ENCODE assay signal across 23 cellular contexts in genomic region chr7:148347981-148348380, GRCh38.
"Had no signal": no experiment of that assay in that cellular context is flagged by ENCODE, and none has a peak within 500 bp of the region (broad histone marks: within the 10 kb centered on the region; RNA-seq: fewer than 3 reads in every experiment).

No MANE protein-coding gene starts in this region.

- H3K27me3 ChIP-seq: spleen, upper lobe of left lung had no signal

- H3K27ac Mint-ChIP-seq: activated naive CD8-positive, alpha-beta T cell treated with anti-CD3 and anti-CD28 coated beads, Interleukin-2, amount 10 ng/mL, durations not matched to agents 7 days and 5 days; immature natural killer cell had no signal

- H3K4me1 ChIP-seq: prostate gland, spleen, upper lobe of left lung had no signal

- H3K36me3 Mint-ChIP-seq: activated naive CD8-positive, alpha-beta T cell treated with anti-CD3 and anti-CD28 coated beads, Interleukin-2, amount 10 ng/mL, durations not matched to agents 7 days and 5 days; immature natural killer cell had no signal

- DNase-seq: activated CD4-positive, alpha-beta T cell treated with anti-CD3 and anti-CD28 coated beads for 4 hours; activated CD4-positive, alpha-beta T cell treated with anti-CD3 and anti-CD28 coated beads, Interleukin-2, amount 50 U/mL, for 48 hours; activated CD4-positive, CD25-positive, alpha-beta regulatory T cell; activated CD8-positive, alpha-beta memory T cell treated with anti-CD3 and anti-CD28 coated beads, Interleukin-2, amount 50 U/mL, for 48 hours; activated naive CD4-positive, alpha-beta T cell treated with Interleukin-2 at 50 U/mL for 16 hours; activated naive CD8-positive, alpha-beta T cell treated with anti-CD3 and anti-CD28 coated beads, Interleukin-2, amount 10 ng/mL, durations not matched to agents 7 days and 5 days; activated T-cell treated with anti-CD3 and anti-CD28 coated beads, Interleukin-2, amount 50 U/mL, for 4 hours; effector CD4-positive, alpha-beta T cell; erythroblast; foreskin fibroblast; immature natural killer cell; kidney glomerular epithelial cell; left ventricle myocardium superior; mammary epithelial cell; spleen; stimulated activated CD4-positive, alpha-beta T cell treated with anti-CD3 and anti-CD28 coated beads, Interleukin-4, amount 100 ng/mL, for 1 hour; stimulated activated naive CD4-positive, alpha-beta T cell treated with Interleukin-2 at 50 U/mL for 16 hours; T-helper 1 cell; T-helper 9 cell; upper lobe of left lung had no signal

- H3K9me3 Mint-ChIP-seq: activated naive CD8-positive, alpha-beta T cell treated with anti-CD3 and anti-CD28 coated beads, Interleukin-2, amount 10 ng/mL, durations not matched to agents 7 days and 5 days; activated T-cell treated with anti-CD3 and anti-CD28 coated beads, Interleukin-2, amount 50 U/mL, for 4 hours; immature natural killer cell had no signal

- H3K4me3 Mint-ChIP-seq: activated naive CD8-positive, alpha-beta T cell treated with anti-CD3 and anti-CD28 coated beads, Interleukin-2, amount 10 ng/mL, durations not matched to agents 7 days and 5 days; activated T-cell treated with anti-CD3 and anti-CD28 coated beads, Interleukin-2, amount 50 U/mL, for 4 hours; immature natural killer cell; neural crest cell had no signal

- H3K27ac ChIP-seq: prostate gland, spleen, thoracic aorta, upper lobe of left lung had no signal

- H3K4me3 ChIP-seq: prostate gland, spleen, thoracic aorta, upper lobe of left lung had no signal

- H3K4me1 Mint-ChIP-seq: activated naive CD8-positive, alpha-beta T cell treated with anti-CD3 and anti-CD28 coated beads, Interleukin-2, amount 10 ng/mL, durations not matched to agents 7 days and 5 days; immature natural killer cell had no signal

- ATAC-seq: activated T-cell treated with anti-CD3 and anti-CD28 coated beads, Interleukin-2, amount 50 U/mL, for 4 hours; left ventricle myocardium superior had no signal

- H3K9me3 ChIP-seq: prostate gland, spleen, thoracic aorta, upper lobe of left lung had no signal

- H3K36me3 ChIP-seq: prostate gland, spleen, thoracic aorta, upper lobe of left lung had no signal
